Comparison of ENCODE assay signal across 11 cellular contexts in the genomic region with DNA sequence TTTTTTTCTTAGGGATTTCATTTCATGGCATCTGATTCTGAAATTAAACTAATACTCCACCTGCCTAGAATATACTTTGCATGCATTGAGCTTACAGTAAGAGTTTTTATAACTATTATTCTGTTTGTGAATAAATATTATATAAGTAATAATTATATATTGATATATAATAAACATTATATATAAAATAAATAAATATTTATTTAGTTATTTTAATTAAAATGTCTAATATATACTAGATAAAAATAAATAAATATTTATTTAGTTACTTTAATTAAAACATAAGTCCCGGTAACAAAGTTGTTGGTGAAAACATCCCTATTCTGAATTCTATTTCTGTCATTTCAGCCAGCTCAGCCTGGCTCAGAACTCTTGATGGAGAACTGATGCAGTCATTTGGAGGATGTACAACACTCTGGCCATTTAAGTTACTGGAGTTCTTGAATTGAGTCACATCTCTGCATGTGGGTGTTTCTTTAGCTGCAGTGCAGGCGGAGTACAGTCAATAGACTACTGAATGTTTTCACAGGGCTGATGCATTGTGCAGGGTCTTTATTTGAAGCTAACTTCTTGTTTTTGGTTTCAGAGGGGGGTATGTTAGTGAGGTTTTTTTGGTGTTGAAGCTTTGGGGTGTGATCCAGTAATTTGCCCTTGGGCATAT.
DNase-seq lines count a peak whose midpoint lies in the region; ATAC-seq, FAIRE-seq and TF ChIP-seq lines count a peak whose summit lies in the region.
"Had no signal": no experiment of that assay in that cellular context is flagged by ENCODE, and none has a peak within 500 bp of the region (broad histone marks: within the 10 kb centered on the region; RNA-seq: fewer than 3 reads in every experiment).

No MANE protein-coding gene starts in this region.

- peak; percentile 86 for ATAC-seq in GM18498 (IDR thresholded peaks at IDR 0.05; ENCODE audit: unreplicated experiment)
- peak; percentile 96 for ATAC-seq in GM21390 (IDR thresholded peaks at IDR 0.05; ENCODE audit: unreplicated experiment)
- ATAC-seq in HG03066 (IDR thresholded peaks at IDR 0.05; ENCODE audit: low read depth, unreplicated experiment), result peak; percentile 94
- ATAC-seq: sciatic nerve had no signal

- no peaks in the 10 kb centered on the region for H3K27me3 ChIP-seq in spleen (replicated peaks in 1 of 7)
- H3K27me3 ChIP-seq in effector memory CD4-positive, alpha-beta T cell (replicated peaks; ENCODE audit: control insufficient read depth, insufficient read depth, low read length, poor library complexity, severe bottlenecking), result no peaks in the 10 kb centered on the region
- H3K27me3 ChIP-seq: SJSA1 had no signal

- no peak for TF ChIP-seq POLR2A in spleen (IDR thresholded peaks at IDR 0.05)

- WGBS in spleen, 5 donors, result 83 to 93% (median 90%) methylated on average over 2 of the region's 2 CpGs

- no peak overlapping the region for H3K4me3 ChIP-seq in spleen
- no peak overlapping the region for H3K4me3 ChIP-seq in effector memory CD4-positive, alpha-beta T cell (ENCODE audit: insufficient read depth, low read depth, low read length, poor library complexity, severe bottlenecking)
- H3K4me3 ChIP-seq: SJSA1 had no signal

- no peak overlapping the region for H3K27ac ChIP-seq in spleen
- H3K27ac ChIP-seq in effector memory CD4-positive, alpha-beta T cell (ENCODE audit: insufficient read depth, low read length, poor library complexity, severe bottlenecking), result no peak overlapping the region
- H3K27ac ChIP-seq: SJSA1 had no signal

- peaks cover 0 to 31% (median 24%) of the 10 kb centered on the region in 8 donors for H3K9me3 ChIP-seq in spleen
- no peaks in the 10 kb centered on the region for H3K9me3 ChIP-seq in effector memory CD4-positive, alpha-beta T cell (ENCODE audit: control insufficient read depth, low read length)

- no peaks in the 10 kb centered on the region for H3K36me3 ChIP-seq in spleen
- H3K36me3 ChIP-seq in effector memory CD4-positive, alpha-beta T cell (ENCODE audit: control insufficient read depth, insufficient read depth, low read length), result no peaks in the 10 kb centered on the region
- H3K36me3 ChIP-seq: SJSA1 had no signal

- intact Hi-C loops in spleen (cut with DNase I; ENCODE audit: low total_unique reads), result no loop called here

- H3K4me1 ChIP-seq in spleen, result no peaks in the 10 kb centered on the region
- no peaks in the 10 kb centered on the region for H3K4me1 ChIP-seq in effector memory CD4-positive, alpha-beta T cell (ENCODE audit: control insufficient read depth, insufficient read depth, low read length, poor library complexity, severe bottlenecking)
- H3K4me1 ChIP-seq: SJSA1 had no signal

- no peak for TF ChIP-seq CTCF in spleen (IDR thresholded peaks at IDR 0.05 in 8 of 11, conservative IDR thresholded peaks at IDR 0.05 in 3 of 11)

- DNase-seq in RCC 7860 (ENCODE audit: low spot score) (no peak), NCI-H1694 (lab: John Stamatoyannopoulos, UW) (no peak), spleen (no peak), NCI-H1417 (lab: John Stamatoyannopoulos, UW) (no peak)
- DNase-seq in effector memory CD4-positive, alpha-beta T cell, result no peak
- DNase-seq: NCI-H2081 had no signal

- peak; percentile 60 for FAIRE-seq in RCC 7860 (lab: Jason Lieb, UNC)
